Comparison of ENCODE assay signal across 8 cellular contexts in the genomic region with DNA sequence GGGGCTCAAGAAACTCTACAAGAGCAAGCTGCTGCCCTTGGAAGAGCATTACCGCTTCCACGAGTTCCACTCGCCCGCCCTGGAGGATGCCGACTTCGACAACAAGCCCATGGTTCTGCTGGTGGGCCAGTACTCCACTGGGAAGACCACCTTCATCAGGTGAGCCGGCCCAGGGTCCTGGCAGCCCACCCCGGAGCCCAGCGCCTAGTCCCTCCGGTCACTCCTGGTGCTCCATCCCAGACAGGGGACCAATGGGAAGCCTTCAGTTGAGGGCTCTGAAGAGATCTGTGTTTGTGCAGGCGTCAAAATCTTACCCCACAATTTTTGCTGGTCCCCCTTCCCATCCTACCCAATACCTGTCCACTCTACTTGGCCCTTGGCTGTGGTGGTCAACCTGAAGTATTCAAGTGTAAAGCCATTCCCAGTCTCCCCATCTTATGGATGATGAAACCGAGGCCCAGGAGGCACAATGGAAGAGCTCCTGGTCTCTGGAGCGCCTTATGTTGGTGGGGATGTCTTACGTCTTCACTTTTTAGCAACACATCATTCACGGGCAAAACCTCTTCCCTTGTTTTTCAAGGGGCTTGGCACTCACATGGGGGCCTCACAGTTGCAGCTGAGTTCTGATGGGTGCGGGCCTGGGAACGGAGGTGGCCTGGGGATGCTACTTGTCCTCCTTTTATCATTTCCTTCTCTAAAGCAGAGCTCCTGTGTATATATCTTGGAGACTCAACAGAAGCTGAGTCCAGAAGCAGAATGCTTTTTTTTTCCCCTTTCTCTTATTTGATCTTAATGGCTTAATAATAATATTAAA. TPM values are rescaled to one million over a fixed set of nuclear protein-coding genes. Genes with fewer than 3 reads are reported as not detected.
DNase-seq lines count a peak whose midpoint lies in the region; ATAC-seq and TF ChIP-seq lines count a peak whose summit lies in the region.

No MANE protein-coding gene starts in this region.

- H3K9me2 ChIP-seq in Loucy (replicated peaks; ENCODE audit: low read depth, low read length): no peaks in the 10 kb centered on the region

- H3K36me3 Mint-ChIP-seq in natural killer cell: no peaks in the 10 kb centered on the region

- TF ChIP-seq CTCF in Loucy (conservative IDR thresholded peaks at IDR 0.05; ENCODE audit: low read length) (no peak), natural killer cell (IDR thresholded peaks at IDR 0.05) (no peak), body of pancreas (IDR thresholded peaks at IDR 0.05) (no peak)

- ATAC-seq in natural killer cell (no peak), body of pancreas (no peak), HG03571 (IDR thresholded peaks at IDR 0.05; ENCODE audit: unreplicated experiment) (no peak)

- H3K9me3 Mint-ChIP-seq in natural killer cell: no peaks in the 10 kb centered on the region

- H3K27me3 ChIP-seq in ACC112 (ENCODE audit: insufficient read depth, low read length) (peaks cover 22% of the 10 kb centered on the region), Loucy (ENCODE audit: insufficient read depth, low read length, poor library complexity, severe bottlenecking) (no peaks in the 10 kb centered on the region), ectodermal cell (ENCODE audit: control insufficient read depth, insufficient read depth, low read length, poor library complexity, severe bottlenecking) (no peaks in the 10 kb centered on the region), body of pancreas (no peaks in the 10 kb centered on the region)

- no peaks in the 10 kb centered on the region for H3K36me3 ChIP-seq in ACC112 (ENCODE audit: insufficient read depth, low read length)
- H3K36me3 ChIP-seq in Loucy (ENCODE audit: insufficient read depth, low read length): no peaks in the 10 kb centered on the region
- no peaks in the 10 kb centered on the region for H3K36me3 ChIP-seq in ectodermal cell (ENCODE audit: control insufficient read depth, insufficient read depth, low read length)
- no peaks in the 10 kb centered on the region for H3K36me3 ChIP-seq in body of pancreas (replicated peaks in 1 of 2; ENCODE audit: insufficient read depth in 1 of 2, low read depth in 2 of 2)

- TF ChIP-seq POLR2A in body of pancreas (IDR thresholded peaks at IDR 0.05): no peak

- H3K79me2 ChIP-seq in ACC112 (ENCODE audit: control insufficient read depth, insufficient read depth, low read length, unreplicated experiment) (no peaks in the 10 kb centered on the region), Loucy (ENCODE audit: insufficient read depth, low read length) (no peaks in the 10 kb centered on the region)

- no peaks in the 10 kb centered on the region for H4K20me1 ChIP-seq in Loucy (ENCODE audit: insufficient read depth, low read length, poor library complexity, severe bottlenecking)

- peak overlapping the region; percentile 83 for H3K4me3 Mint-ChIP-seq in natural killer cell

- intact Hi-C loops in natural killer cell (cut with micrococcal nuclease): loop anchor here (10.0 kb wide), 1 partner anchor 100 kb away; no protein-coding TSS in a partner anchor
- intact Hi-C loops in body of pancreas (cut with DNase I): no loop called here

- no peak overlapping the region for H3K9ac ChIP-seq in Loucy (ENCODE audit: low read depth, low read length, poor library complexity, severe bottlenecking)

- WGBS in ectodermal cell, 2 experiments: 61 to 66% methylated on average over 17 of the region's 17 CpGs
- WGBS in body of pancreas, 2 donors: 66 to 92% methylated on average over 7 to 17 of the region's 17 CpGs

- H3K4me1 ChIP-seq in ACC112 (ENCODE audit: control insufficient read depth, insufficient read depth, low read length, unreplicated experiment): peaks cover 5% of the 10 kb centered on the region
- H3K4me1 ChIP-seq in Loucy (ENCODE audit: insufficient read depth, low read length, poor library complexity, severe bottlenecking): peaks cover 7% of the 10 kb centered on the region
- peaks cover 11% of the 10 kb centered on the region for H3K4me1 ChIP-seq in ectodermal cell (ENCODE audit: control insufficient read depth, insufficient read depth, low read length)
- H3K4me1 ChIP-seq in body of pancreas: peaks cover 9% of the 10 kb centered on the region

- no peaks in the 10 kb centered on the region for H3K27me3 Mint-ChIP-seq in natural killer cell (ENCODE audit: low read depth in 2 of 2)

- H3K9me3 ChIP-seq in Loucy (ENCODE audit: insufficient read depth, low read depth, low read length) (no peaks in the 10 kb centered on the region), ectodermal cell (ENCODE audit: control insufficient read depth, low read length) (no peaks in the 10 kb centered on the region), body of pancreas (no peaks in the 10 kb centered on the region)

- peaks cover 16 to 38% of the 10 kb centered on the region in 2 donors for H3K4me1 Mint-ChIP-seq in natural killer cell

- H3K27ac Mint-ChIP-seq in natural killer cell: peak overlapping the region; percentile 12 to 67

- H2AFZ ChIP-seq in ACC112 (ENCODE audit: low read length, unreplicated experiment) (peak overlapping the region; percentile 87), Loucy (ENCODE audit: low read length) (no peak overlapping the region)

- DNase-seq in natural killer cell (no peak), body of pancreas (no peak), NCI-H748 treated with DMSO at 0.1 percent for 48 hours (lab: John Stamatoyannopoulos, UW) (no peak), NCI-H2196 treated with DMSO at 0.1 percent for 48 hours (lab: John Stamatoyannopoulos, UW; ENCODE audit: unreplicated experiment) (no peak)

- no peak overlapping the region for H3K27ac ChIP-seq in ACC112 (ENCODE audit: low read depth, low read length)
- no peak overlapping the region for H3K27ac ChIP-seq in ectodermal cell (ENCODE audit: insufficient read depth, low read depth, low read length, poor library complexity, severe bottlenecking)
- no peak overlapping the region for H3K27ac ChIP-seq in body of pancreas

- H3K4me3 ChIP-seq in ACC112 (ENCODE audit: low read depth, low read length): peak overlapping the region; percentile 90
- H3K4me3 ChIP-seq in Loucy (ENCODE audit: low read length, poor library complexity, severe bottlenecking): no peak overlapping the region
- peak overlapping the region; percentile 60 for H3K4me3 ChIP-seq in ectodermal cell (ENCODE audit: insufficient read depth, low read depth, low read length)
- peak overlapping the region in 1 of 2 donors; percentile 80 for H3K4me3 ChIP-seq in body of pancreas

- peak overlapping the region; percentile 80 for H3K4me2 ChIP-seq in Loucy (ENCODE audit: low read depth, low read length, poor library complexity, severe bottlenecking)

- H3F3A ChIP-seq in Loucy (ENCODE audit: low read depth): no peaks in the 10 kb centered on the region

RNA-seq across cellular contexts. Expression of gene EHD3, which starts 0.9 kb away (rescaled TPM):
- polyA plus RNA-seq in ectodermal cell (2013, experiment 1 of 4): 8.8 TPM
- polyA plus RNA-seq in ectodermal cell (2013, experiment 2 of 4): 9.0 TPM
- polyA plus RNA-seq in ectodermal cell (2013, experiment 3 of 4): 7.7 TPM
- 7.8 TPM for polyA plus RNA-seq in ectodermal cell (2013, experiment 4 of 4)
- 1 to 10 TPM; 5.6 to 7.8 (median 7.2) TPM for total RNA-seq in natural killer cell
- total RNA-seq in body of pancreas: 1 to 10 TPM in 1 of 2 donors, under 1 TPM in 1; 0.99 to 2.3 TPM

RNA-seq across cellular contexts. Expression of gene CAPN14, which starts 17.6 kb away (rescaled TPM):
- polyA plus RNA-seq in ectodermal cell (2013, experiment 1 of 4): 0.09 TPM
- 0.05 TPM for polyA plus RNA-seq in ectodermal cell (2013, experiment 2 of 4)
- not detected for polyA plus RNA-seq in ectodermal cell (2013, experiment 3 of 4)
- 0.12 TPM for polyA plus RNA-seq in ectodermal cell (2013, experiment 4 of 4)
- total RNA-seq in natural killer cell (under 1 TPM in 2 of 3 donors, not detected in 1; 0.33 to 0.43 TPM), body of pancreas (not detected)
